26 cellular contexts compared by ENCODE assay signal in the genomic region with DNA sequence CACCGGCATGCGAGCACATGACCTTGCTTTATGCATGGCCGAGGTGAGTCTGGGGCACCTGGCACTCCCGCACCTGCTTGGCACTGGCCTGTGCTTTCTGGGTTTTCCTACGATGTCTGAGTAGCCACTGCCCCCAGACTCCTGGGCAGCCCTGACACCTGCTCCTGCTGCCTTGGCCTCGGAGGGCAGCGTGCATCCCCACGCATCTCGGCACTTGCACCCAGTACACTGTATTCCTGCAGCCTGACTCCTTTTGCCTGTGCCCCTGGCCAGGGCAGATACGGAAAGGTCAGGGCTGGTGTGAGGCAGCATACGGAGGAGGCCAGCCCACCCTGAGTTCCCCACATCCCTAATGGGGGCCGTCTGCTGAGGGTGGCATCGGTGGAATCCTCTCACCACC.
"Had no signal": no experiment of that assay in that cellular context is flagged by ENCODE, and none has a peak within 500 bp of the region (broad histone marks: within the 10 kb centered on the region; RNA-seq: fewer than 3 reads in every experiment).

No MANE protein-coding gene starts in this region.

- DNase-seq: colonic mucosa; esophagus squamous epithelium; foreskin fibroblast; glutamatergic neuron; left lung; lower lobe of right lung; midbrain; occipital lobe; psoas muscle; retina; stimulated activated CD4-positive, alpha-beta T cell treated with anti-CD3 and anti-CD28 coated beads, Interleukin-15, amount 100 ng/mL, for 24 hours; stimulated activated CD4-positive, alpha-beta T cell treated with anti-CD3 and anti-CD28 coated beads, Interleukin-1b, Interleukin-23, amount 100 ng/mL, for 48 hours; stimulated activated CD4-positive, alpha-beta T cell treated with anti-CD3 and anti-CD28 coated beads, Interleukin-4, amount 100 ng/mL, for 24 hours; stimulated activated naive B cell treated with anti-CD40 and anti-IgM and Interleukin-4, amounts not matched to agents 10 μg/mL and 1 μg/mL and 100 μg/mL, for 72 hours; stomach; substantia nigra; transverse colon; uterus had no signal

- H3K9me3 ChIP-seq: colonic mucosa, esophagus squamous epithelium, gastroesophageal sphincter, left lung, lower lobe of right lung, psoas muscle, right lobe of liver, stomach, thoracic aorta, transverse colon, uterus had no signal

- H3K4me1 ChIP-seq: colonic mucosa, left lung, lower lobe of right lung, parathyroid adenoma, psoas muscle, transverse colon had no signal

- ATAC-seq: gastroesophageal sphincter; left lung; lower lobe of right lung; natural killer cell treated with Interleukin-12 subunit alpha and Interleukin-12 subunit beta and Interleukin-15 and Interleukin-18, amount 100 ng/mL, for 72 hours; psoas muscle; right lobe of liver; stimulated activated naive B cell treated with anti-CD40 and anti-IgM and Interleukin-4, amounts not matched to agents 10 μg/mL and 1 μg/mL and 100 μg/mL, for 72 hours had no signal

- H3K9me3 Mint-ChIP-seq: natural killer cell treated with Interleukin-12 subunit alpha and Interleukin-12 subunit beta and Interleukin-15 and Interleukin-18, amount 100 ng/mL, for 72 hours; neural progenitor cell had no signal

- H3K36me3 Mint-ChIP-seq: memory B cell; natural killer cell treated with Interleukin-12 subunit alpha and Interleukin-12 subunit beta and Interleukin-15 and Interleukin-18, amount 100 ng/mL, for 72 hours; neural progenitor cell; stimulated activated naive B cell treated with anti-CD40 and anti-IgM and Interleukin-4, amounts not matched to agents 10 μg/mL and 1 μg/mL and 100 μg/mL, for 72 hours had no signal

- H3K27me3 ChIP-seq: colonic mucosa, dorsolateral prefrontal cortex, right lobe of liver, transverse colon, uterus had no signal

- H3K36me3 ChIP-seq: colonic mucosa, esophagus squamous epithelium, gastroesophageal sphincter, left lung, lower lobe of right lung, neural progenitor cell, right lobe of liver, stomach, thoracic aorta, transverse colon, uterus had no signal

- H3K4me3 ChIP-seq: colonic mucosa, dorsolateral prefrontal cortex, esophagus squamous epithelium, gastroesophageal sphincter, left lung, lower lobe of right lung, neural progenitor cell, psoas muscle, right lobe of liver, stomach, thoracic aorta, transverse colon, uterus had no signal

- H3K27ac Mint-ChIP-seq: memory B cell; natural killer cell treated with Interleukin-12 subunit alpha and Interleukin-12 subunit beta and Interleukin-15 and Interleukin-18, amount 100 ng/mL, for 72 hours; neural progenitor cell; stimulated activated naive B cell treated with anti-CD40 and anti-IgM and Interleukin-4, amounts not matched to agents 10 μg/mL and 1 μg/mL and 100 μg/mL, for 72 hours had no signal

- H3K4me1 Mint-ChIP-seq: memory B cell; stimulated activated naive B cell treated with anti-CD40 and anti-IgM and Interleukin-4, amounts not matched to agents 10 μg/mL and 1 μg/mL and 100 μg/mL, for 72 hours had no signal

- H3K27ac ChIP-seq: colonic mucosa, esophagus squamous epithelium, gastroesophageal sphincter, left lung, lower lobe of right lung, neural progenitor cell, parathyroid adenoma, psoas muscle, right lobe of liver, stomach, thoracic aorta, transverse colon, uterus had no signal

- H3K4me3 Mint-ChIP-seq: memory B cell; natural killer cell treated with Interleukin-12 subunit alpha and Interleukin-12 subunit beta and Interleukin-15 and Interleukin-18, amount 100 ng/mL, for 72 hours; neural progenitor cell; stimulated activated naive B cell treated with anti-CD40 and anti-IgM and Interleukin-4, amounts not matched to agents 10 μg/mL and 1 μg/mL and 100 μg/mL, for 72 hours had no signal
